Comparison of ENCODE assay signal across 15 cellular contexts in the genomic region with DNA sequence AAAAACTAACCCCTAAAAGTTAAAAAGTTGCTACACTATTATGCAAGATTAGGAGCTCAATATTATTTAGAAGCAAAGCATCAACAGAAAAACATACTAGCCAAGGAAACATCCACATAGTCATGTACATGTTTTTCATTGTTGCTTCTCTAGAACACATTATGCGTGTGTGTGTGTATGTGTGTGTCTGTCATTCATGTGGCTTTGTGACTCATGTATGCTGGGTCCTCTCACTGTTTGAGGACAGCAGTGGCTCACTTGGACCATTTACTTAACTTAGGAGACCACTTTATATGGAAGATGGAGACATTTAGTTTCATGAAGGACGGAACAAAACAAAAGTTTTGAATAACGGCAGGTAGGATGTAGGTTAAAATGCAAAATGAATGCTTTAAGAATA.
DNase-seq lines count a peak whose midpoint lies in the region; ATAC-seq, FAIRE-seq and TF ChIP-seq lines count a peak whose summit lies in the region.
"Had no signal": no experiment of that assay in that cellular context is flagged by ENCODE, and none has a peak within 500 bp of the region (broad histone marks: within the 10 kb centered on the region; RNA-seq: fewer than 3 reads in every experiment).

No MANE protein-coding gene starts in this region.

- no peaks in the 10 kb centered on the region for H3K9me2 ChIP-seq in GM23248 (ENCODE audit: insufficient read depth)

- no TSS peak for BruUV-seq in endothelial cell of umbilical vein (replicated peaks; lab: Mats Ljungman, UMichigan)

- no peak for TF ChIP-seq EP300 in sigmoid colon (IDR thresholded peaks at IDR 0.05)

- POLR2A ChIA-PET in endothelial cell of umbilical vein (lab: Charles Lee): interaction anchor here (2.5 kb wide), 1 partner anchor 95 kb away, joined by 7 read pairs; no protein-coding TSS in a partner anchor

- TF ChIP-seq CTCF in endothelial cell of umbilical vein (IDR thresholded peaks at IDR 0.05; ENCODE audit: extremely low read depth in 1 of 2, insufficient read depth in 1 of 2, low read depth in 1 of 2, low read length in 2 of 2): no peak
- TF ChIP-seq CTCF in osteoblast (IDR thresholded peaks at IDR 0.05; ENCODE audit: extremely low read depth, low read depth, low read length): no peak
- no peak for TF ChIP-seq CTCF in sigmoid colon (IDR thresholded peaks at IDR 0.05)

- in situ Hi-C loops in GM23248 (cut with MboI): loop anchor here (10.0 kb wide), 1 partner anchor 187 kb away; no protein-coding TSS in a partner anchor

- H3K9ac ChIP-seq in GM23248: no peak overlapping the region
- H3K9ac ChIP-seq in endothelial cell of umbilical vein (replicated peaks; ENCODE audit: extremely low read depth, insufficient read depth, low read length): peak overlapping the region; percentile 39

- H3K9me3 ChIP-seq in GM23248 (ENCODE audit: low read depth) (no peaks in the 10 kb centered on the region), endothelial cell of umbilical vein (replicated peaks; ENCODE audit: control insufficient read depth, insufficient read depth, low read length) (no peaks in the 10 kb centered on the region), osteoblast (ENCODE audit: low read depth, low read length) (no peaks in the 10 kb centered on the region), sigmoid colon (no peaks in the 10 kb centered on the region)

- intact Hi-C loops in endothelial cell of umbilical vein (cut with micrococcal nuclease) (no loop called here), posterior vena cava (cut with DNase I) (loop anchor here in 1 of 2 donors (10.0 kb wide), 2 partner anchors 103 to 187 kb away; no protein-coding TSS in a partner anchor), sigmoid colon (cut with DNase I) (no loop called here)

- H3K79me2 ChIP-seq in GM23248 (ENCODE audit: insufficient read depth): no peaks in the 10 kb centered on the region
- peaks cover 2% of the 10 kb centered on the region for H3K79me2 ChIP-seq in endothelial cell of umbilical vein (ENCODE audit: control insufficient read depth, insufficient read depth, low read length)
- H3K79me2 ChIP-seq in osteoblast (ENCODE audit: insufficient read depth, low read length): no peaks in the 10 kb centered on the region

- H3K27ac Mint-ChIP-seq in activated naive CD4-positive, alpha-beta T cell treated with anti-CD3 and anti-CD28 coated beads, Interleukin-2, amount 50 U/mL, for 72 hours: no peak overlapping the region

- ATAC-seq in activated naive CD4-positive, alpha-beta T cell treated with anti-CD3 and anti-CD28 coated beads, Interleukin-2, amount 50 U/mL, for 72 hours: no peak

- H3K27ac ChIP-seq in GM23248 (peak overlapping the region; percentile 85; the same call in 1 of the 2 replicates), endothelial cell of umbilical vein (ENCODE audit: insufficient read depth, low read depth, low read length) (peak overlapping the region; percentile 100), osteoblast (ENCODE audit: low read depth, low read length) (peak overlapping the region; percentile 99), sigmoid colon (no peak overlapping the region)
- H3K27ac ChIP-seq: C4-2B had no signal

- H2AFZ ChIP-seq in GM23248 (no peak overlapping the region), endothelial cell of umbilical vein (ENCODE audit: low read depth, low read length) (no peak overlapping the region), osteoblast (ENCODE audit: low read length) (no peak overlapping the region)

- H3K27me3 ChIP-seq in GM23248 (replicated peaks; ENCODE audit: insufficient read depth) (no peaks in the 10 kb centered on the region), endothelial cell of umbilical vein (ENCODE audit: control insufficient read depth in 2 of 2, insufficient read depth in 2 of 2, low read length in 2 of 2) (no peaks in the 10 kb centered on the region), osteoblast (ENCODE audit: insufficient read depth, low read length) (no peaks in the 10 kb centered on the region), sigmoid colon (no peaks in the 10 kb centered on the region)

- no peaks in the 10 kb centered on the region for H3K36me3 Mint-ChIP-seq in activated naive CD4-positive, alpha-beta T cell treated with anti-CD3 and anti-CD28 coated beads, Interleukin-2, amount 50 U/mL, for 72 hours

- H3K4me1 ChIP-seq in GM23248 (ENCODE audit: insufficient read depth) (peaks cover 93% of the 10 kb centered on the region), endothelial cell of umbilical vein (ENCODE audit: control insufficient read depth, extremely low read depth, insufficient read depth, low read length) (peaks cover 92% of the 10 kb centered on the region), osteoblast (ENCODE audit: insufficient read depth, low read length) (peaks cover 86% of the 10 kb centered on the region), sigmoid colon (peaks cover 0 to 34% (median 22%) of the 10 kb centered on the region in 4 donors)

- DNase-seq in GM23248 (no peak), MV-4-11 (lab: John Stamatoyannopoulos, UW) (peak; percentile 10), endothelial cell of umbilical vein (ENCODE audit: low read depth, low spot score) (peak; percentile 24), osteoblast (ENCODE audit: insufficient read length, low spot score, missing footprints) (no peak), posterior vena cava (ENCODE audit: low spot score) (no peak), sigmoid colon (no peak)
- DNase-seq in activated naive CD4-positive, alpha-beta T cell treated with anti-CD3 and anti-CD28 coated beads, Interleukin-2, amount 50 U/mL, for 72 hours (ENCODE audit: low spot score in 2 of 2): no peak
- DNase-seq: DMS 273 treated with DMSO at 0.1 percent for 48 hours, EL, H9, NCI-H1048, NCI-H1436 treated with DMSO at 0.1 percent for 48 hours, NCI-H2081, NCI-H774 had no signal

- dilution Hi-C loops in endothelial cell of umbilical vein (cut with MboI; ENCODE audit: extremely low pct_ligation_motif_present, low sequenced_read_pairs): loop anchor here (25.0 kb wide), 1 partner anchor 174 kb away; no protein-coding TSS in a partner anchor

- CTCF ChIA-PET in endothelial cell of umbilical vein (lab: Charles Lee): interaction anchor here (1.2 to 5.4 kb wide), 4 partner anchors 100 to 219 kb away, joined by 3 to 72 read pairs (median 12); partner anchors contain the start of gene THBS1

- no peaks in the 10 kb centered on the region for H3K9me1 ChIP-seq in endothelial cell of umbilical vein (replicated peaks; ENCODE audit: control insufficient read depth, extremely low read depth, insufficient read depth, low read length)

- TF ChIP-seq POLR2A in endothelial cell of umbilical vein (IDR thresholded peaks at IDR 0.05; ENCODE audit: low read depth, low read length) (no peak), sigmoid colon (IDR thresholded peaks at IDR 0.05) (no peak)

- no peaks in the 10 kb centered on the region for H3K36me3 ChIP-seq in GM23248 (ENCODE audit: low read depth)
- H3K36me3 ChIP-seq in endothelial cell of umbilical vein (ENCODE audit: control insufficient read depth in 2 of 2, extremely low read depth in 1 of 2, insufficient read depth in 2 of 2, low read length in 2 of 2): no peaks in the 10 kb centered on the region
- H3K36me3 ChIP-seq in osteoblast (ENCODE audit: insufficient read depth, low read length): no peaks in the 10 kb centered on the region
- no peaks in the 10 kb centered on the region for H3K36me3 ChIP-seq in sigmoid colon

- H3K9me3 Mint-ChIP-seq in activated naive CD4-positive, alpha-beta T cell treated with anti-CD3 and anti-CD28 coated beads, Interleukin-2, amount 50 U/mL, for 72 hours: no peaks in the 10 kb centered on the region
- H3K9me3 Mint-ChIP-seq: H9 had no signal

- H4K20me1 ChIP-seq in GM23248 (ENCODE audit: insufficient read depth) (no peaks in the 10 kb centered on the region), endothelial cell of umbilical vein (replicated peaks; ENCODE audit: control insufficient read depth, extremely low read depth, insufficient read depth, low read length) (no peaks in the 10 kb centered on the region), osteoblast (ENCODE audit: insufficient read depth, low read length) (no peaks in the 10 kb centered on the region)

- WGBS in GM23248 (ENCODE audit: low coverage in 1 of 2, low lambda C conversion rate in 2 of 2, missing lambda C conversion rate in 2 of 2), 2 experiments: 95 to 97% methylated on average over 3 of the region's 3 CpGs
- WGBS in sigmoid colon, 2 donors: 96 to 97% methylated on average over 3 of the region's 3 CpGs

- no peak overlapping the region for H3K4me2 ChIP-seq in GM23248 (ENCODE audit: unreplicated experiment)
- H3K4me2 ChIP-seq in endothelial cell of umbilical vein (ENCODE audit: insufficient read depth, low read length): no peak overlapping the region
- H3K4me2 ChIP-seq in osteoblast (ENCODE audit: insufficient read depth, low read length): no peak overlapping the region

- no peak for FAIRE-seq in endothelial cell of umbilical vein (lab: Jason Lieb, UNC)

- H3F3A ChIP-seq in GM23248 (ENCODE audit: insufficient read depth): peaks cover 95% of the 10 kb centered on the region

- H3K4me3 ChIP-seq in GM23248 (no peak overlapping the region), endothelial cell of umbilical vein (replicated peaks in 1 of 3; ENCODE audit: insufficient read depth in 1 of 3, low read depth in 1 of 3, low read length in 3 of 3) (no peak overlapping the region), osteoblast (ENCODE audit: insufficient read depth, low read length) (no peak overlapping the region), sigmoid colon (no peak overlapping the region)

TF ChIP-seq in endothelial cell of umbilical vein, 7 proteins besides CTCF, POLR2A, EP300 and RAD21:
- no peak for TF ChIP-seq EZH2 (IDR thresholded peaks at IDR 0.05; ENCODE audit: borderline replicate concordance, low read depth, low read length, severe bottlenecking)

Comparison
In these comparisons a context has a peak if more than half of its experiments do, and no peak if none do; other contexts are left out.
1. DNase-seq: peak in MV-4-11 (single experiment) and endothelial cell of umbilical vein (single experiment); none in GM23248 (single experiment), osteoblast (single experiment), posterior vena cava (single experiment), activated naive CD4-positive, alpha-beta T cell treated with anti-CD3 and anti-CD28 coated beads, Interleukin-2, amount 50 U/mL, for 72 hours (0 of 2) and sigmoid colon (single experiment).
2. H3K27ac ChIP-seq: peak in GM23248 (single experiment), endothelial cell of umbilical vein (single experiment) and osteoblast (single experiment); none in sigmoid colon (0 of 4).